Comparison of ENCODE assay signal across 1 cellular context in the genomic region with DNA sequence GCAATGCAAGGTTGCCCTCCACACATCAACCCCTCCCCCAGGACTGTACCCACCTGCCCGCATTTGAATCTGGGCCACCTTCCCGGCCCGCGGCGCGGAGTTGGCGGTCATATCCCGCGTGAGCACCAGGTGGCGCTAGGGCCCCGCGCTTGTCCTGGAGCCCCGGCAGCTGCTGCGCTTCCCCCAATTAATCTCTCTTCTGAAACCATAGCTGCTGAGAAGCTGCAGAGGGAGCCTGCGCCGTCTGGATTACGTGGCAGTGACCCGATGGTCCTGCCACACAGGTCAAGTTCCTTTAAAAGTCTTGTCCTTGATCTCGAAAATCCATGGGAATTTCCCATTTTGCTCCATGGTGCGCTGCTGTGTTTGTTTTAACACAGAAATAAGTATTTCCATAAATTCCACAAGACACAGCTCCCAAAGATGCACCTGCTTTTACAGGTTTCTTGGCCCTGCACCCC.
TF ChIP-seq lines count a peak whose summit lies in the region.

No MANE protein-coding gene starts in this region.

TF ChIP-seq in HEK293, 187 proteins besides CTCF, POLR2A, EP300 and RAD21 (continued from another document):
- TF ChIP-seq ZNF354C (tag by site-specific recombination; IDR thresholded peaks at IDR 0.05; ENCODE audit: borderline replicate concordance, low read depth), result no peak
- TF ChIP-seq ZNF2 (tag by site-specific recombination; IDR thresholded peaks at IDR 0.05), result 0 out of 2 replicates have a peak, but pooled peaks have one; percentile 49
- TF ChIP-seq ZSCAN30 (tag by site-specific recombination; IDR thresholded peaks at IDR 0.05), result peak; percentile 34; the same call in 1 of the 2 replicates
- TF ChIP-seq SP2 (tag by site-specific recombination; IDR thresholded peaks at IDR 0.05), result no peak
- TF ChIP-seq ZNF311 (tag by site-specific recombination; IDR thresholded peaks at IDR 0.05; ENCODE audit: borderline replicate concordance), result no peak
TF ChIP-seq in HEK293: peak in this region for 9.
